8 cellular contexts compared by ENCODE assay signal in the genomic region with DNA sequence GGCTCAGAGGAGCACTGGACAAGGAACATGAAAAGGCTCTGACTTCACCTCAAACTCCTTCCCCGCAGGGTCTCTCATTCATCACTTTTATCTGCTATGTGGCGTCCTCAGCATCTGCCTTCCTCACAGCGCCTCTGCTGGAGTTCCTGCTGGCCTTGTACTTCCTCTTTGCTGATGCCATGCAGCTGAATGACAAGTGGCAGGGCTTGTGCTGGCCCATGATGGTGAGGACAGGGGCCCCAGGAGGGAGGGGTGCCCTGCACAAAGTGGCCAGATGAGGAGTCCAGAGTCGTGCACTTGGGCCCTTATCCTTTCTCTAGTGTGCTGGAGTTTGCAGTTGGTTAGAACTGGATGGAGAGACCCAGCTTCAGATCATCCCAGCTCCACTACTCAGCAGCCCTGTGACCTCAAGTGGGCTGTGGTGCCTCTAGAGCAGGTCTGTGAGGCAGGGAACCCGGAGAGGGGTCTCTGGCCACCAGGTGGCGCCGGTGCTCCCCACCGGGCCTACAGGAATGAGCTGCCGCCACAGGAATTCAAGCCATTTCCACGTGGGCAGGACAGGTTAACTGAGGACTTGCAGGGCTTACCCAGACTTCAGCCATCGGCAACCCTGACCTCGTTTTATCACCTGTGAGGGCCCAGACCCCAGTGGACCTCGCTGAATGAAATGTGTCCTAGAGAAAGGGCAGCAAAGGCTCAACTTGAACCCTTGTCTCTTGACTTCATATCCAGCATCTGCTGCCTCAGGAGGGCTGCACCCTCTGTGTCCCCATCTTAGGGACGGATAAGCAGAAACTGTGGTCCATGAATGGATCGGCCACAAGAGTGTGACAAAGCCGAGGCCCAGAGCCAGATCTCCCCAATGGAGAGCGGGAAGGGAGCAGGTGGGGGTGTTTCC. TPM values are rescaled to one million over a fixed set of nuclear protein-coding genes. Genes with fewer than 3 reads are reported as not detected.
DNase-seq lines count a peak whose midpoint lies in the region; ATAC-seq and TF ChIP-seq lines count a peak whose summit lies in the region.

No MANE protein-coding gene starts in this region.

- H3K4me3 Mint-ChIP-seq in endothelial cell (ENCODE audit: unreplicated experiment) (peak overlapping the region; percentile 29), mesothelial cell of epicardium (no peak overlapping the region)

- H3K27ac Mint-ChIP-seq in endothelial cell (ENCODE audit: unreplicated experiment) (peak overlapping the region; percentile 24), mesothelial cell of epicardium (peak overlapping the region; percentile 71)

- ATAC-seq in HG03442 (IDR thresholded peaks at IDR 0.05; ENCODE audit: unreplicated experiment), result peak; percentile 32
- no peak for ATAC-seq in HG03097 (IDR thresholded peaks at IDR 0.05; ENCODE audit: low FRiP score, unreplicated experiment)

- H3K36me3 Mint-ChIP-seq in endothelial cell (ENCODE audit: low read depth, unreplicated experiment), result peaks cover 26% of the 10 kb centered on the region
- H3K36me3 Mint-ChIP-seq in mesothelial cell of epicardium, result peaks cover 21% of the 10 kb centered on the region

- H3K27me3 Mint-ChIP-seq in endothelial cell (ENCODE audit: unreplicated experiment) (peaks cover 13% of the 10 kb centered on the region), mesothelial cell of epicardium (ENCODE audit: low read depth) (no peaks in the 10 kb centered on the region)

- no peak for DNase-seq in GM12864 (ENCODE audit: low read depth)
- DNase-seq in NOMO-1 (lab: John Stamatoyannopoulos, UW; ENCODE audit: unreplicated experiment in 2 of 2), result peak; percentile 58 to 67
- DNase-seq in activated CD8-positive, alpha-beta memory T cell treated with anti-CD3 and anti-CD28 coated beads for 48 hours (ENCODE audit: low read depth in 2 of 3, low spot score in 2 of 3), result peak; percentile 60 to 77 (median 72)
- DNase-seq in endothelial cell (ENCODE audit: low spot score), result peak; percentile 96
- peak; percentile 86 to 94 for DNase-seq in mesothelial cell of epicardium (ENCODE audit: low spot score in 2 of 2, unreplicated experiment in 2 of 2)
- DNase-seq in stimulated activated CD8-positive, alpha-beta memory T cell treated with anti-CD3 and anti-CD28 coated beads, Interleukin-2, amount 100 ng/mL, for 48 hours (ENCODE audit: low read depth in 2 of 2), result peak; percentile 84 to 85

- H3K4me3 ChIP-seq in GM12864 (ENCODE audit: low read depth, low read length), result no peak overlapping the region

- peak; percentile 96 for TF ChIP-seq CTCF in GM12864 (IDR thresholded peaks at IDR 0.05; ENCODE audit: low read depth, low read length, missing control alignments)
- TF ChIP-seq CTCF in endothelial cell (IDR thresholded peaks at IDR 0.05; ENCODE audit: unreplicated experiment), result peak; percentile 87
- peak; percentile 82 for TF ChIP-seq CTCF in mesothelial cell of epicardium (IDR thresholded peaks at IDR 0.05; ENCODE audit: unreplicated experiment)

- H3K9me3 Mint-ChIP-seq in endothelial cell (ENCODE audit: unreplicated experiment) (no peaks in the 10 kb centered on the region), mesothelial cell of epicardium (no peaks in the 10 kb centered on the region)

- H3K4me1 Mint-ChIP-seq in endothelial cell (ENCODE audit: unreplicated experiment) (peaks cover 43% of the 10 kb centered on the region), mesothelial cell of epicardium (peaks cover 21% of the 10 kb centered on the region)

RNA-seq across cellular contexts. Expression of gene CMTM3, which starts 4.0 kb away (rescaled TPM):
- 268 TPM for total RNA-seq in endothelial cell (ENCODE audit: unreplicated experiment)
- 56.9 to 60.7 TPM (median 59.3 TPM) in 3 replicates for total RNA-seq in mesothelial cell of epicardium

RNA-seq across cellular contexts. Expression of gene CMTM2, which starts 29.2 kb away (rescaled TPM):
- 2.1 TPM for total RNA-seq in endothelial cell (ENCODE audit: unreplicated experiment)
- 0.25 to 0.58 TPM (median 0.51 TPM) in 3 replicates for total RNA-seq in mesothelial cell of epicardium

RNA-seq across cellular contexts. Expression of gene CMTM1, which starts 42.3 kb away (rescaled TPM):
- total RNA-seq in endothelial cell (ENCODE audit: unreplicated experiment), result 8.3 TPM
- total RNA-seq in mesothelial cell of epicardium, result 10.0 to 10.3 TPM (median 10.2 TPM) in 3 replicates

RNA-seq across cellular contexts. Expression of gene CKLF, which starts 56.1 kb away (rescaled TPM):
- 38.0 TPM for total RNA-seq in endothelial cell (ENCODE audit: unreplicated experiment)
- total RNA-seq in mesothelial cell of epicardium, result 28.9 to 33.2 TPM (median 31.1 TPM) in 3 replicates

RNA-seq across cellular contexts. Expression of gene TK2, which starts 58.6 kb away (rescaled TPM):
- 13.1 TPM for total RNA-seq in endothelial cell (ENCODE audit: unreplicated experiment)
- total RNA-seq in mesothelial cell of epicardium, result 24.9 to 28.8 TPM (median 28.5 TPM) in 3 replicates
